8 cellular contexts compared by ENCODE assay signal in the genomic region with DNA sequence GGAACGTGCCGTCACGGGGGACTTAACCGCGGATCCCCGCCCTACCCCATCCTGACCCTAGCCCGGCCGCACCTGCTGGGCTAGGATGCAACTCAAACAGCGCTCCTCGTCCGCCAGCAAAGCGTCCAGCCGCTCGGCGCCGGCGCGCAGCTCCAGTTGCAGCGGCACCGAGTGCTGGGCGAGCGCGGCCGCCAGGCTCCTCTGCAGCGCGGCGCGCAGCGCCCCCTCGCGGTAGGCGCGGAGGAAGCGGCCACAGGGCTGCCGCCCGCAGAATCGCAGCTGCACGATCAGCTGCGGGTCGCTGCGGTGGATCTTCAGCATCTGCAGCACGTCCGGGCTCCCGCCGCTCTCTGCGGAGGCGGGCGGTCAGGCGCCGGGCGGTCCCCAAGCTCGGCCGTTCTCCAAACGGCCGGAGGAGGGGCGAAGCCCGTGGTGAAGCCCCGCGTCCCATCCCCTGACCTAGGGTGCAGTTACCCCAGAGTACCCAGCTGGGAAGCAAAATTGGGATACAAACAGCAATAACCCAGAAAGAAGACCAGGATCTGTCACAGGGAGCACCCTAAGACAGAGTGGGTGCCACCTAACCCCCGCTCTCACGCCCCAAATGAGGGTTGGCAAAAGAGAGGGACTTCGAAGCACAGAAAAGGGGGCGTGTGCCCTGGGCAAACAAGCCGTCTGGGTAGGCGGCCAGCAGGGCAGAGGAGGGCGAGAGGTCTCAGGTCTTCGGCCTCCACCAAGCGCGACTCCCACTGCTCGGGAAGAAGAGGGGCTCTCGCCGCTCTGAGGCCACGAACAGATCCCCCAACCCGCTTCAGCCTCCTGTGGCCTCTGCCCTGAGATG. TPM values are rescaled to one million over a fixed set of nuclear protein-coding genes. Genes with fewer than 3 reads are reported as not detected.
DNase-seq lines count a peak whose midpoint lies in the region; ATAC-seq, FAIRE-seq and TF ChIP-seq lines count a peak whose summit lies in the region.

No MANE protein-coding gene starts in this region.

- no peak overlapping the region for H3K27ac ChIP-seq in caudate nucleus (ENCODE audit: low read depth, low read length)
- H3K27ac ChIP-seq in kidney (ENCODE audit: low read depth in 2 of 2, low read length in 2 of 2) = no peak overlapping the region

- no peaks in the 10 kb centered on the region for H3K36me3 ChIP-seq in kidney (ENCODE audit: control insufficient read depth in 1 of 2, insufficient read depth in 2 of 2, low read length in 2 of 2)

- peaks cover 0 to 28% of the 10 kb centered on the region in 2 donors for H3K4me1 ChIP-seq in kidney (ENCODE audit: control insufficient read depth in 1 of 2, insufficient read depth in 1 of 2, low read depth in 1 of 2, low read length in 2 of 2)

- TF ChIP-seq CTCF in kidney (IDR thresholded peaks at IDR 0.05; ENCODE audit: borderline replicate concordance, extremely low read depth, insufficient read depth) = peak; percentile 98

- ATAC-seq in HG03139 (IDR thresholded peaks at IDR 0.05; ENCODE audit: unreplicated experiment) = no peak

- H3K4me3 ChIP-seq in kidney (ENCODE audit: low read length in 2 of 2) = peak overlapping the region in 1 of 2 donors; percentile 5

- no peaks in the 10 kb centered on the region for H3K9me3 ChIP-seq in kidney (ENCODE audit: control insufficient read depth in 1 of 2, low read length in 2 of 2)

- H3K9ac ChIP-seq in kidney (ENCODE audit: low read length in 2 of 2) = no peak overlapping the region

- intact Hi-C loops in kidney (cut with DNase I) = no loop called here

- DNase-seq in NCI-H524 (lab: John Stamatoyannopoulos, UW) (peak; percentile 55 to 84), NCI-H524 treated with DMSO at 0.1 percent for 48 hours (lab: John Stamatoyannopoulos, UW) (no peak), NCI-H2171 (lab: John Stamatoyannopoulos, UW) (peak; percentile 63), caudate nucleus (lab: John Stamatoyannopoulos, UW) (peak in 54 of 61 donors; percentile 18 to 84 (median 52)), kidney (peak; percentile 91)
- DNase-seq in activated CD4-positive, CD25-positive, alpha-beta regulatory T cell treated with anti-CD3 and anti-CD28 coated beads, Interleukin-2, amount 50 U/mL, for 16 hours (ENCODE audit: low read depth, low spot score) = peak; percentile 61
- peak; percentile 75 to 80 for DNase-seq in stimulated activated CD4-positive, alpha-beta T cell treated with anti-CD3 and anti-CD28 coated beads, Interleukin-1b, Interleukin-23, amount 100 ng/mL, for 4 hours (ENCODE audit: low read depth in 2 of 2)

- FAIRE-seq in kidney (lab: Jason Lieb, UNC) = no peak

RNA-seq across cellular contexts. Expression of a gene that starts 4.2 kb away (rescaled TPM):
- 27.1 TPM for total RNA-seq in kidney
- 30.2 TPM for polyA plus RNA-seq in kidney (ENCODE audit: insufficient read depth, low read depth, low replicate concordance)

RNA-seq across cellular contexts. Expression of a gene that starts 4.2 kb away (rescaled TPM):
- total RNA-seq in kidney = 19.8 TPM
- polyA plus RNA-seq in kidney (ENCODE audit: insufficient read depth, low read depth, low replicate concordance) = 9.5 TPM

RNA-seq across cellular contexts. Expression of a gene that starts 4.7 kb away (rescaled TPM):
- total RNA-seq in kidney = 16.7 TPM
- polyA plus RNA-seq in kidney (ENCODE audit: insufficient read depth, low read depth, low replicate concordance) = 12.1 TPM

RNA-seq across cellular contexts. Expression of a gene that starts 9.0 kb away (rescaled TPM):
- 37.9 TPM for total RNA-seq in kidney
- polyA plus RNA-seq in kidney (ENCODE audit: insufficient read depth, low read depth, low replicate concordance) = 26.7 TPM

RNA-seq across cellular contexts. Expression of a gene that starts 14.8 kb away (rescaled TPM):
- 36.4 TPM for total RNA-seq in kidney
- polyA plus RNA-seq in kidney (ENCODE audit: insufficient read depth, low read depth, low replicate concordance) = 35.3 TPM
